11 cellular contexts compared by ENCODE assay signal in the genomic region with DNA sequence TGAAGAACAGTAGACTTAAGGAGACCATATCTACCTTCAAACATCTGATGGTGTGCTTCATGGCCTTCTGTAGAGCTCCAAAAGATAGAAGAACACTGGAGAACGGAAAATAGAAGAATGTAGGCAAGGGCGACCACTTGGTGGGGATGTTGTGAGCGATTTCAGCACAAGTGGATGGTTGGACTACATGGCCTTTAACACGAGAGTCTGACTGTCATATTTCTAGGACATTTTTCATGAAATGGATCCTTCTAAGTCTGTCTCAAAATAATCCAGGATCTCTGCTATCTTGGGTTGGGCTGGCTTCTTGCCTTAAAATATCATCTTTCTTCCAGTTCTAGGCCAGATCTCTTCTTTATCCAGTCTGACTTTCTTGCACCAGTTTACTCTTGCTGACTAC. TPM values are rescaled to one million over a fixed set of nuclear protein-coding genes. Genes with fewer than 3 reads are reported as not detected.
A peak's percentile ranks its signal among the peaks of the same experiment; 100 is the strongest.
DNase-seq lines count a peak whose midpoint lies in the region; ATAC-seq and TF ChIP-seq lines count a peak whose summit lies in the region.
"Had no signal": no experiment of that assay in that cellular context is flagged by ENCODE, and none has a peak within 500 bp of the region (broad histone marks: within the 10 kb centered on the region; RNA-seq: fewer than 3 reads in every experiment).

No MANE protein-coding gene starts in this region.

- H3K9ac ChIP-seq in BLaER1 treated with 17β-estradiol and CSF1 and Interleukin-3, amounts not matched to agents 10 nM and 100 nM = no peak overlapping the region
- H3K9ac ChIP-seq in liver (ENCODE audit: low read depth in 1 of 2, low read length in 2 of 2) = no peak overlapping the region

- no peak for TF ChIP-seq EP300 in tibial nerve (IDR thresholded peaks at IDR 0.05)

- H4K20me1 ChIP-seq in BLaER1 treated with 17β-estradiol and CSF1 and Interleukin-3, amounts not matched to agents 10 nM and 100 nM = 0 out of 22 replicates have a peak, but pooled peaks cover 0 to 4% (median 0%) of the 10 kb centered on the region in 11 experiments

- H3K36me3 ChIP-seq in BLaER1 treated with 17β-estradiol and CSF1 and Interleukin-3, amounts not matched to agents 10 nM and 100 nM = peaks cover 4 to 7% (median 5%) of the 10 kb centered on the region in 11 experiments; a peak in 20 of 22 replicates
- H3K36me3 ChIP-seq in liver (ENCODE audit: control insufficient read depth in 4 of 4, insufficient read depth in 3 of 4, low read depth in 1 of 4, low read length in 3 of 4) (no peaks in the 10 kb centered on the region), tibial nerve (peaks cover 0 to 2% (median 0%) of the 10 kb centered on the region in 3 donors)

- H3K27me3 ChIP-seq in BLaER1 treated with 17β-estradiol and CSF1 and Interleukin-3, amounts not matched to agents 10 nM and 100 nM = no peaks in the 10 kb centered on the region
- H3K27me3 ChIP-seq in liver (ENCODE audit: control insufficient read depth in 4 of 4, insufficient read depth in 4 of 4, low read length in 3 of 4) = no peaks in the 10 kb centered on the region
- H3K27me3 ChIP-seq in tibial nerve = no peaks in the 10 kb centered on the region

- no peak for ATAC-seq in GM19395 (IDR thresholded peaks at IDR 0.05; ENCODE audit: unreplicated experiment)
- ATAC-seq: stimulated activated memory B cell treated with anti-CD40 and anti-IgM and Interleukin-4, amounts not matched to agents 10 μg/mL and 1 μg/mL and 100 μg/mL, for 72 hours had no signal

- WGBS in liver = 45% methylated on average over 4 of the region's 4 CpGs
- 69 to 75% methylated on average over 3 to 4 of the region's 4 CpGs for WGBS in tibial nerve, 2 donors

- peaks cover 10 to 16% (median 13%) of the 10 kb centered on the region in 11 experiments; a peak in 21 of 22 replicates for H3K9me3 ChIP-seq in BLaER1 treated with 17β-estradiol and CSF1 and Interleukin-3, amounts not matched to agents 10 nM and 100 nM (replicated peaks in 1 of 11)
- H3K9me3 ChIP-seq in liver (ENCODE audit: control insufficient read depth in 4 of 4, low read length in 3 of 4) (no peaks in the 10 kb centered on the region), tibial nerve (no peaks in the 10 kb centered on the region)

- H3K4me2 ChIP-seq in BLaER1 treated with 17β-estradiol and CSF1 and Interleukin-3, amounts not matched to agents 10 nM and 100 nM = peak overlapping the region in 10 of 11 experiments; percentile 38 to 72 (median 59); a peak in 15 of 22 replicates

- peak overlapping the region in 1 of 11 experiments; percentile 91; a peak in 2 of 22 replicates for H3K27ac ChIP-seq in BLaER1 treated with 17β-estradiol and CSF1 and Interleukin-3, amounts not matched to agents 10 nM and 100 nM
- H3K27ac ChIP-seq in liver (ENCODE audit: low read depth in 1 of 2, low read length in 2 of 2) (no peak overlapping the region), tibial nerve (no peak overlapping the region)

- no peak for TF ChIP-seq POLR2A in tibial nerve (IDR thresholded peaks at IDR 0.05)

- DNase-seq in GDM1 (lab: John Stamatoyannopoulos, UW) = peak; percentile 45
- DNase-seq in UCSD-AML1 (lab: John Stamatoyannopoulos, UW; ENCODE audit: unreplicated experiment) = peak; percentile 12
- DNase-seq in tibial nerve (ENCODE audit: low spot score in 2 of 2) = no peak
- no peak for DNase-seq in DMS 273 (lab: John Stamatoyannopoulos, UW; ENCODE audit: unreplicated experiment)
- DNase-seq: GF-D8, Karpas-422, T-helper 9 cell had no signal

- peak; percentile 76 to 82 for TF ChIP-seq RAD21 in liver (IDR thresholded peaks at IDR 0.05)

- H3K4me3 ChIP-seq in BLaER1 treated with 17β-estradiol and CSF1 and Interleukin-3, amounts not matched to agents 10 nM and 100 nM = no peak overlapping the region
- H3K4me3 ChIP-seq in liver (ENCODE audit: low read depth in 1 of 3, low read length in 3 of 3) (no peak overlapping the region), tibial nerve (no peak overlapping the region)

- H3K4me1 ChIP-seq in BLaER1 treated with 17β-estradiol and CSF1 and Interleukin-3, amounts not matched to agents 10 nM and 100 nM = peaks cover 9 to 23% (median 11%) of the 10 kb centered on the region in 10 experiments; a peak in 18 of 20 replicates
- H3K4me1 ChIP-seq in liver (ENCODE audit: control insufficient read depth in 4 of 4, insufficient read depth in 4 of 4, low read length in 3 of 4) (peaks cover 0 to 5% (median 3%) of the 10 kb centered on the region in 4 donors), tibial nerve (peaks cover 0 to 16% (median 0%) of the 10 kb centered on the region in 4 donors)

- TF ChIP-seq CTCF in liver (IDR thresholded peaks at IDR 0.05; ENCODE audit: low read depth, low read length, missing input control) (peak; percentile 37), tibial nerve (IDR thresholded peaks at IDR 0.05) (peak in 1 of 5 experiments; percentile 16)

TF ChIP-seq in liver, 16 proteins besides CTCF, POLR2A, EP300 and RAD21:
- TF ChIP-seq, protein P1, sequence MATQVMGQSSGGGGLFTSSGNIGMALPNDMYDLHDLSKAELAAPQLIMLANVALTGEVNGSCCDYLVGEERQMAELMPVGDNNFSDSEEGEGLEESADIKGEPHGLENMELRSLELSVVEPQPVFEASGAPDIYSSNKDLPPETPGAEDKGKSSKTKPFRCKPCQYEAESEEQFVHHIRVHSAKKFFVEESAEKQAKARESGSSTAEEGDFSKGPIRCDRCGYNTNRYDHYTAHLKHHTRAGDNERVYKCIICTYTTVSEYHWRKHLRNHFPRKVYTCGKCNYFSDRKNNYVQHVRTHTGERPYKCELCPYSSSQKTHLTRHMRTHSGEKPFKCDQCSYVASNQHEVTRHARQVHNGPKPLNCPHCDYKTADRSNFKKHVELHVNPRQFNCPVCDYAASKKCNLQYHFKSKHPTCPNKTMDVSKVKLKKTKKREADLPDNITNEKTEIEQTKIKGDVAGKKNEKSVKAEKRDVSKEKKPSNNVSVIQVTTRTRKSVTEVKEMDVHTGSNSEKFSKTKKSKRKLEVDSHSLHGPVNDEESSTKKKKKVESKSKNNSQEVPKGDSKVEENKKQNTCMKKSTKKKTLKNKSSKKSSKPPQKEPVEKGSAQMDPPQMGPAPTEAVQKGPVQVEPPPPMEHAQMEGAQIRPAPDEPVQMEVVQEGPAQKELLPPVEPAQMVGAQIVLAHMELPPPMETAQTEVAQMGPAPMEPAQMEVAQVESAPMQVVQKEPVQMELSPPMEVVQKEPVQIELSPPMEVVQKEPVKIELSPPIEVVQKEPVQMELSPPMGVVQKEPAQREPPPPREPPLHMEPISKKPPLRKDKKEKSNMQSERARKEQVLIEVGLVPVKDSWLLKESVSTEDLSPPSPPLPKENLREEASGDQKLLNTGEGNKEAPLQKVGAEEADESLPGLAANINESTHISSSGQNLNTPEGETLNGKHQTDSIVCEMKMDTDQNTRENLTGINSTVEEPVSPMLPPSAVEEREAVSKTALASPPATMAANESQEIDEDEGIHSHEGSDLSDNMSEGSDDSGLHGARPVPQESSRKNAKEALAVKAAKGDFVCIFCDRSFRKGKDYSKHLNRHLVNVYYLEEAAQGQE (IDR thresholded peaks at IDR 0.05) = peak; percentile 69
- TF ChIP-seq NR2F2 (IDR thresholded peaks at IDR 0.05) = peak; percentile 28
- no peak for TF ChIP-seq ATF3 (IDR thresholded peaks at IDR 0.05)
- TF ChIP-seq HNF4A (conservative IDR thresholded peaks at IDR 0.05) = peak in 1 of 2 donors; percentile 7
- TF ChIP-seq EGR1 (IDR thresholded peaks at IDR 0.05; ENCODE audit: low read depth in 2 of 2) = no peak
- no peak for TF ChIP-seq GABPA (IDR thresholded peaks at IDR 0.05 in 1 of 2, conservative IDR thresholded peaks at IDR 0.05 in 1 of 2)
TF ChIP-seq in liver: peak in this region for 3.

RNA-seq across cellular contexts. Expression of gene MID1IP1, which starts 1.3 kb away (rescaled TPM):
- total RNA-seq in liver = 10 to 100 TPM; 33.6 to 92.0 TPM
- polyA plus RNA-seq in liver = 10 to 100 TPM in 1 of 2 donors, 1 to 10 TPM in 1; 6.8 to 40.5 TPM
- total RNA-seq in tibial nerve = 100 to 1,000 TPM in 2 of 4 donors, 10 to 100 TPM in 2; 67.5 to 153 (median 97.1) TPM

Comparison
In these comparisons a context has a peak if more than half of its experiments do, and no peak if none do; other contexts are left out.
1. DNase-seq: peak in GDM1 (single experiment) and UCSD-AML1 (single experiment); none in tibial nerve (0 of 2) and DMS 273 (single experiment).